ENCODE assay signal across 24 cellular contexts in genomic region chr17:53892222-53892621, GRCh38.
"Had no signal": no experiment of that assay in that cellular context is flagged by ENCODE, and none has a peak within 500 bp of the region (broad histone marks: within the 10 kb centered on the region; RNA-seq: fewer than 3 reads in every experiment).

No MANE protein-coding gene starts in this region.

- DNase-seq: colonic mucosa; cortex of kidney; effector CD8-positive, alpha-beta T cell; effector memory CD8-positive, alpha-beta T cell; endodermal cell; foreskin keratinocyte; heart left ventricle; hypothalamus; immature natural killer cell; left cardiac atrium; left lung; left ventricle myocardium superior; lower lobe of right lung; mesenchymal stem cell; mucosa of descending colon had no signal

- H3K9me3 Mint-ChIP-seq: dendritic cell treated with granulocyte-macrophage colony-stimulating factor and Interleukin-4, amounts not matched to agents 40 ng/mL and 50 ng/mL, for 4 days had no signal

- H3K36me3 Mint-ChIP-seq: immature natural killer cell, mesothelial cell of epicardium had no signal

- H3K4me3 ChIP-seq: colonic mucosa, esophagus muscularis mucosa, gastroesophageal sphincter, heart left ventricle, hepatocyte, left lung, lower lobe of right lung, mucosa of descending colon had no signal

- H3K27ac ChIP-seq: colonic mucosa, esophagus muscularis mucosa, foreskin keratinocyte, gastroesophageal sphincter, heart left ventricle, hepatocyte, left lung, lower lobe of right lung had no signal

- H3K4me3 Mint-ChIP-seq: dendritic cell treated with granulocyte-macrophage colony-stimulating factor and Interleukin-4, amounts not matched to agents 40 ng/mL and 50 ng/mL, for 4 days; effector memory CD8-positive, alpha-beta T cell; endodermal cell; immature natural killer cell; mesothelial cell of epicardium had no signal

- H3K79me2 ChIP-seq: hepatocyte had no signal

- H3K27me3 Mint-ChIP-seq: dendritic cell treated with granulocyte-macrophage colony-stimulating factor and Interleukin-4, amounts not matched to agents 40 ng/mL and 50 ng/mL, for 4 days; effector memory CD8-positive, alpha-beta T cell had no signal

- H3K9me3 ChIP-seq: colonic mucosa, lower lobe of right lung had no signal

- H3K4me2 ChIP-seq: hepatocyte had no signal

- H3K27me3 ChIP-seq: colonic mucosa, esophagus muscularis mucosa, foreskin keratinocyte, gastroesophageal sphincter, heart left ventricle, hepatocyte, left lung had no signal

- H2AFZ ChIP-seq: hepatocyte had no signal

- H3K36me3 ChIP-seq: colonic mucosa, esophagus muscularis mucosa, gastroesophageal sphincter, heart left ventricle, left lung, lower lobe of right lung had no signal

- H3K4me1 Mint-ChIP-seq: immature natural killer cell, mesothelial cell of epicardium had no signal

- H3K27ac Mint-ChIP-seq: dendritic cell treated with granulocyte-macrophage colony-stimulating factor and Interleukin-4, amounts not matched to agents 40 ng/mL and 50 ng/mL, for 4 days; effector memory CD8-positive, alpha-beta T cell; endodermal cell; immature natural killer cell; mesothelial cell of epicardium had no signal

- ATAC-seq: effector memory CD8-positive, alpha-beta T cell; foreskin keratinocyte; gastroesophageal sphincter; heart left ventricle; left cardiac atrium; left lung; left ventricle myocardium superior; lower lobe of right lung; mucosa of descending colon had no signal

- H3K4me1 ChIP-seq: colonic mucosa, esophagus muscularis mucosa, foreskin keratinocyte, gastroesophageal sphincter, heart left ventricle, left lung, lower lobe of right lung had no signal

- FAIRE-seq: endometrium, endothelial cell of umbilical vein, frontal cortex, keratinocyte had no signal
